In genomic region chr1:226734611-226735153, GRCh38 we compare ENCODE assay signal across 10 cellular contexts. TPM values are rescaled to one million over a fixed set of nuclear protein-coding genes. Genes with fewer than 3 reads are reported as not detected.
DNase-seq lines count a peak whose midpoint lies in the region; ATAC-seq and TF ChIP-seq lines count a peak whose summit lies in the region.
"Had no signal": no experiment of that assay in that cellular context is flagged by ENCODE, and none has a peak within 500 bp of the region (broad histone marks: within the 10 kb centered on the region; RNA-seq: fewer than 3 reads in every experiment).

No MANE protein-coding gene starts in this region.

- H3K9me3 ChIP-seq in muscle layer of duodenum (ENCODE audit: control insufficient read depth in 1 of 2, low read length in 2 of 2), result no peaks in the 10 kb centered on the region
- no peaks in the 10 kb centered on the region for H3K9me3 ChIP-seq in upper lobe of left lung
- H3K9me3 ChIP-seq in Caco-2, result no peaks in the 10 kb centered on the region

- no peaks in the 10 kb centered on the region for H3K9me3 Mint-ChIP-seq in activated naive CD4-positive, alpha-beta T cell treated with anti-CD3 and anti-CD28 coated beads, Interleukin-2, amount 10 ng/mL, durations not matched to agents 7 days and 5 days
- no peaks in the 10 kb centered on the region for H3K9me3 Mint-ChIP-seq in activated naive CD8-positive, alpha-beta T cell treated with anti-CD3 and anti-CD28 coated beads for 36 hours
- H3K9me3 Mint-ChIP-seq in Caco-2 (ENCODE audit: unreplicated experiment), result no peaks in the 10 kb centered on the region

- H3K27ac ChIP-seq in muscle layer of duodenum (ENCODE audit: low read length) (peak overlapping the region; percentile 68), upper lobe of left lung (peak overlapping the region in 1 of 4 donors; percentile 92)

- POLR2A ChIA-PET in Caco-2 (lab: Charles Lee), result no interaction called here

- 69 to 71% methylated on average over 3 of the region's 3 CpGs for WGBS in upper lobe of left lung, 2 donors

- H3K4me1 ChIP-seq in muscle layer of duodenum (ENCODE audit: control insufficient read depth in 1 of 2, insufficient read depth in 2 of 2, low read length in 2 of 2) (peaks cover 14 to 44% of the 10 kb centered on the region in 2 donors), upper lobe of left lung (peaks cover 48 to 76% (median 56%) of the 10 kb centered on the region in 4 donors), Caco-2 (peaks cover 2% of the 10 kb centered on the region; the same call in 1 of the 2 replicates)

- H3K4me3 ChIP-seq in muscle layer of duodenum (ENCODE audit: low read depth in 1 of 2, low read length in 2 of 2), result peak overlapping the region; percentile 74 to 95
- H3K4me3 ChIP-seq in upper lobe of left lung, result peak overlapping the region in 3 of 4 donors; percentile 5 to 78 (median 29)
- H3K4me3 ChIP-seq in Caco-2 (ENCODE audit: low read depth, low read length), result no peak overlapping the region

- peaks cover 60% of the 10 kb centered on the region for H3K4me1 Mint-ChIP-seq in activated naive CD4-positive, alpha-beta T cell treated with anti-CD3 and anti-CD28 coated beads, Interleukin-2, amount 10 ng/mL, durations not matched to agents 7 days and 5 days
- H3K4me1 Mint-ChIP-seq in activated naive CD8-positive, alpha-beta T cell treated with anti-CD3 and anti-CD28 coated beads for 36 hours, result peaks cover 54% of the 10 kb centered on the region
- no peaks in the 10 kb centered on the region for H3K4me1 Mint-ChIP-seq in Caco-2 (ENCODE audit: low read depth, unreplicated experiment)

- H3K4me3 Mint-ChIP-seq in activated naive CD4-positive, alpha-beta T cell treated with anti-CD3 and anti-CD28 coated beads, Interleukin-2, amount 10 ng/mL, durations not matched to agents 7 days and 5 days, result peak overlapping the region; percentile 76
- H3K4me3 Mint-ChIP-seq in activated naive CD8-positive, alpha-beta T cell treated with anti-CD3 and anti-CD28 coated beads for 36 hours, result peak overlapping the region; percentile 95
- H3K4me3 Mint-ChIP-seq in Caco-2 (ENCODE audit: unreplicated experiment), result no peak overlapping the region

- no peak overlapping the region for H3K27ac Mint-ChIP-seq in activated naive CD4-positive, alpha-beta T cell treated with anti-CD3 and anti-CD28 coated beads, Interleukin-2, amount 10 ng/mL, durations not matched to agents 7 days and 5 days
- H3K27ac Mint-ChIP-seq in activated naive CD8-positive, alpha-beta T cell treated with anti-CD3 and anti-CD28 coated beads for 36 hours, result peak overlapping the region; percentile 65
- no peak overlapping the region for H3K27ac Mint-ChIP-seq in Caco-2 (ENCODE audit: unreplicated experiment)
- H3K27ac Mint-ChIP-seq: progenitor cell of endocrine pancreas had no signal

- TF ChIP-seq CTCF in upper lobe of left lung (IDR thresholded peaks at IDR 0.05) (no peak), Caco-2 (IDR thresholded peaks at IDR 0.05; ENCODE audit: insufficient read depth in 1 of 2, low read depth in 1 of 2, low read length in 1 of 2, severe bottlenecking in 1 of 2, unreplicated experiment in 1 of 2) (no peak)

- ATAC-seq in upper lobe of left lung (ENCODE audit: low FRiP score in 2 of 2) (no peak), HG03571 (IDR thresholded peaks at IDR 0.05; ENCODE audit: unreplicated experiment) (no peak)

- TF ChIP-seq EP300 in upper lobe of left lung (IDR thresholded peaks at IDR 0.05), result no peak

- DNase-seq in activated naive CD4-positive, alpha-beta T cell treated with anti-CD3 and anti-CD28 coated beads, Interleukin-2, amount 10 ng/mL, durations not matched to agents 7 days and 5 days, result no peak
- DNase-seq in activated naive CD4-positive, alpha-beta T cell (lab: John Stamatoyannopoulos, UW), result no peak
- no peak for DNase-seq in activated naive CD8-positive, alpha-beta T cell treated with anti-CD3 and anti-CD28 coated beads for 36 hours
- DNase-seq in upper lobe of left lung (no peak), Caco-2 (no peak)
- no peak for DNase-seq in activated CD4-positive, CD25-positive, alpha-beta regulatory T cell treated with anti-CD3 and anti-CD28 coated beads, Interleukin-2, amount 50 U/mL, for 72 hours
- DNase-seq: NCI-H187 had no signal

- CTCF ChIA-PET in activated naive CD4-positive, alpha-beta T cell treated with anti-CD3 and anti-CD28 coated beads, Interleukin-2, amount 10 ng/mL, durations not matched to agents 7 days and 5 days (lab: Charles Lee), result interaction anchor here (1.0 to 8.4 kb wide), 7 partner anchors 18 to 101 kb away, joined by 3 to 66 read pairs (median 4); no protein-coding TSS in a partner anchor
- CTCF ChIA-PET in Caco-2 (lab: Charles Lee), result no interaction called here

- intact Hi-C loops in Caco-2 (cut with micrococcal nuclease; ENCODE audit: unreplicated experiment), result loop anchor here (5.0 kb wide), 1 partner anchor 93 kb away; no protein-coding TSS in a partner anchor

- H3K36me3 ChIP-seq in muscle layer of duodenum (ENCODE audit: control insufficient read depth in 1 of 2, insufficient read depth in 2 of 2, low read length in 2 of 2), result peaks cover 4 to 22% of the 10 kb centered on the region in 2 donors
- peaks cover 0 to 18% (median 5%) of the 10 kb centered on the region in 4 donors for H3K36me3 ChIP-seq in upper lobe of left lung
- H3K36me3 ChIP-seq in Caco-2 (ENCODE audit: control insufficient read depth, insufficient read depth, low read length), result no peaks in the 10 kb centered on the region

- no peaks in the 10 kb centered on the region for H3K27me3 Mint-ChIP-seq in activated naive CD4-positive, alpha-beta T cell treated with anti-CD3 and anti-CD28 coated beads, Interleukin-2, amount 10 ng/mL, durations not matched to agents 7 days and 5 days
- no peaks in the 10 kb centered on the region for H3K27me3 Mint-ChIP-seq in activated naive CD8-positive, alpha-beta T cell treated with anti-CD3 and anti-CD28 coated beads for 36 hours
- no peaks in the 10 kb centered on the region for H3K27me3 Mint-ChIP-seq in Caco-2 (ENCODE audit: insufficient read depth, unreplicated experiment)

- no peak for TF ChIP-seq POLR2A in upper lobe of left lung (IDR thresholded peaks at IDR 0.05)

- BruUV-seq in Caco-2 (replicated peaks; lab: Mats Ljungman, UMichigan), result no TSS peak

- no peaks in the 10 kb centered on the region for H3K27me3 ChIP-seq in muscle layer of duodenum (ENCODE audit: low read depth, low read length)
- no peaks in the 10 kb centered on the region for H3K27me3 ChIP-seq in upper lobe of left lung
- H3K27me3 ChIP-seq in Caco-2 (replicated peaks; ENCODE audit: control insufficient read depth, insufficient read depth, low read length), result no peaks in the 10 kb centered on the region

- H3K36me3 Mint-ChIP-seq in activated naive CD4-positive, alpha-beta T cell treated with anti-CD3 and anti-CD28 coated beads, Interleukin-2, amount 10 ng/mL, durations not matched to agents 7 days and 5 days, result peaks cover 59% of the 10 kb centered on the region
- H3K36me3 Mint-ChIP-seq in activated naive CD8-positive, alpha-beta T cell treated with anti-CD3 and anti-CD28 coated beads for 36 hours, result peaks cover 70% of the 10 kb centered on the region
- no peaks in the 10 kb centered on the region for H3K36me3 Mint-ChIP-seq in Caco-2 (ENCODE audit: insufficient read depth, unreplicated experiment)

RNA-seq across cellular contexts. Expression of gene ITPKB, which starts 4.4 kb away (rescaled TPM):
- total RNA-seq in activated naive CD8-positive, alpha-beta T cell treated with anti-CD3 and anti-CD28 coated beads for 36 hours, result 10 to 100 TPM; 30.7 to 30.8 TPM
- total RNA-seq in upper lobe of left lung (10 to 100 TPM; 19.8 to 62.9 (median 45.8) TPM), Caco-2 (2022) (4.4 and 5.2 TPM in 2 replicates)
